Comparison of ENCODE assay signal across 9 cellular contexts in the genomic region with DNA sequence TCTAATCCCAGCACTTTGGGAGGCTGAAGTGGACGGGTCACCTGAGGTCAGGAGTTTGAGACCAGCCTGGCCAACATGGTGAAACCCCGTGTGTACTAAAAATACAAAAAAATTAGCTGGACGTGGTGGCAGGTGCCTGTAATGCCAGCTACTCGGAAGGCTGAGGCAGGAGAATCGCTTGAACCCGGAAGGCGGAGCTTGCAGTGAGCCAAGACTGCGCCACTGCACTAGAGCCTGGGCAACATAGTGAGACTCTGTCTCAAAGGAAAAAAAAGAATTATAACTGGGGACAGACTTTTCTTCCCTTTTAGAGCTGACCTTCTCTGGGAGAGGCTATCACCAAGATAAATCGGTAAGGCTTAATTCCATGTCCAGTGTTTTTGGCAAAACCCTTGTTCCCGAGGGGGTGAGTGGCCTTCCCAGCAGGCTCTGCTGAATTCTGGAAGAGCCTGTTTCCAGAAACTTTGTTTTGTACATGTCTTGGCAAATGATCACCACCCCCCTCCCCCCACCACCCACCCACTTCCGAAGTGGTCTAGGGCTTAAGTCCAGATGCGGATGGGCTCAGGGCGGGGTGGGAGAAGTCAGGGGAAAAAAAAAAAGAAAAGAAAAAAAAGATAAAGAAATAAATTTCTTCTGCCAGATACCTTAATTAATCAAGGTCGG. TPM values are rescaled to one million over a fixed set of nuclear protein-coding genes. Genes with fewer than 3 reads are reported as not detected.
DNase-seq lines count a peak whose midpoint lies in the region; ATAC-seq and TF ChIP-seq lines count a peak whose summit lies in the region.
"Had no signal": no experiment of that assay in that cellular context is flagged by ENCODE, and none has a peak within 500 bp of the region (broad histone marks: within the 10 kb centered on the region; RNA-seq: fewer than 3 reads in every experiment).

No MANE protein-coding gene starts in this region.

- no peak for ATAC-seq in HG02981 (IDR thresholded peaks at IDR 0.05; ENCODE audit: unreplicated experiment)

- no peak for TF ChIP-seq EP300 in sigmoid colon (IDR thresholded peaks at IDR 0.05)

- no peaks in the 10 kb centered on the region for H3K79me2 ChIP-seq in mammary epithelial cell (ENCODE audit: insufficient read depth, low read length)

- peak overlapping the region; percentile 51 for H3K9ac ChIP-seq in mammary epithelial cell (ENCODE audit: insufficient read depth, low read length)

- no peaks in the 10 kb centered on the region for H4K20me1 ChIP-seq in mammary epithelial cell (ENCODE audit: insufficient read depth, low read length)

- H3K27me3 ChIP-seq in A673 (replicated peaks; ENCODE audit: insufficient read depth, low read depth, low read length, poor library complexity) (no peaks in the 10 kb centered on the region), mammary epithelial cell (ENCODE audit: insufficient read depth, low read length) (no peaks in the 10 kb centered on the region), sigmoid colon (no peaks in the 10 kb centered on the region)

- POLR2A ChIA-PET in A673 (lab: Charles Lee; ENCODE audit: low non-redundant PET) = no interaction called here

- CTCF ChIA-PET in A673 (lab: Charles Lee) (no interaction called here), mammary epithelial cell (lab: Charles Lee; ENCODE audit: low non-redundant PET) (interaction anchor here (0.6 to 1.5 kb wide), 2 partner anchors 117 to 119 kb away, joined by 5 read pairs; no protein-coding TSS in a partner anchor)

- WGBS in mammary epithelial cell (ENCODE audit: low coverage, missing lambda C conversion rate) = 52% methylated on average over 9 of the region's 14 CpGs
- WGBS in sigmoid colon, 2 donors = 85% methylated on average over 14 of the region's 14 CpGs

- intact Hi-C loops in A673 (cut with micrococcal nuclease; ENCODE audit: unreplicated experiment) = loop anchor here (5.0 kb wide), 1 partner anchor 209 kb away; no protein-coding TSS in a partner anchor
- intact Hi-C loops in mammary epithelial cell (cut with micrococcal nuclease) = loop anchor here (1.0 to 5.0 kb wide), 7 partner anchors 33 to 1476 kb away; partner anchors contain the start of gene DEGS2
- intact Hi-C loops in sigmoid colon (cut with DNase I) = loop anchor here (1.0 to 5.0 kb wide), 3 partner anchors 45 to 208 kb away; no protein-coding TSS in a partner anchor
- intact Hi-C loops in posterior cingulate gyrus (cut with DNase I) = loop anchor here (1.0 kb wide), 1 partner anchor 209 kb away; no protein-coding TSS in a partner anchor

- peak overlapping the region; percentile 77 for H3K27ac ChIP-seq in A673 (ENCODE audit: low read depth, low read length, poor library complexity, severe bottlenecking)
- peak overlapping the region; percentile 87 for H3K27ac ChIP-seq in KOPT-K1 (ENCODE audit: low read depth, low read length, poor library complexity, severe bottlenecking)
- H3K27ac ChIP-seq in mammary epithelial cell (ENCODE audit: insufficient read depth, low read depth, low read length) = peak overlapping the region; percentile 66
- H3K27ac ChIP-seq in sigmoid colon = peak overlapping the region; percentile 87 to 92 (median 88)

- H3K36me3 ChIP-seq in A673 (ENCODE audit: insufficient read depth, low read length, poor library complexity, severe bottlenecking) (no peaks in the 10 kb centered on the region), KOPT-K1 (ENCODE audit: insufficient read depth, low read length) (no peaks in the 10 kb centered on the region), mammary epithelial cell (ENCODE audit: insufficient read depth, low read length) (no peaks in the 10 kb centered on the region), sigmoid colon (no peaks in the 10 kb centered on the region)

- H3K4me1 ChIP-seq in A673 (ENCODE audit: insufficient read depth, low read length, poor library complexity, severe bottlenecking) = peaks cover 14% of the 10 kb centered on the region
- H3K4me1 ChIP-seq in mammary epithelial cell (ENCODE audit: insufficient read depth, low read length) = peaks cover 13% of the 10 kb centered on the region
- peaks cover 0 to 17% (median 11%) of the 10 kb centered on the region in 4 donors for H3K4me1 ChIP-seq in sigmoid colon

- in situ Hi-C loops in mammary epithelial cell (cut with MboI; ENCODE audit: low sequenced_read_pairs in 2 of 2) = loop anchor here (10.0 to 25.0 kb wide), 2 partner anchors 129 to 207 kb away; partner anchors contain the start of gene EVL (in 2 of the 2)

- peak overlapping the region; percentile 93 for H3K4me2 ChIP-seq in mammary epithelial cell (ENCODE audit: insufficient read depth, low read depth, low read length)

- dilution Hi-C loops in mammary epithelial cell (cut with HindIII; ENCODE audit: low sequenced_read_pairs) = no loop called here

- no TSS peak for BruUV-seq in A673 (replicated peaks; lab: Mats Ljungman, UMichigan)
- BruUV-seq in mammary epithelial cell (replicated peaks; lab: Mats Ljungman, UMichigan) = no TSS peak

- H3K9me3 ChIP-seq in A673 (ENCODE audit: low read depth, low read length, poor library complexity, severe bottlenecking) (no peaks in the 10 kb centered on the region), KOPT-K1 (ENCODE audit: insufficient read depth, low read length, poor library complexity, severe bottlenecking) (no peaks in the 10 kb centered on the region), mammary epithelial cell (replicated peaks; ENCODE audit: insufficient read depth, low read length) (no peaks in the 10 kb centered on the region), sigmoid colon (no peaks in the 10 kb centered on the region)

- peak overlapping the region; percentile 51 for H3K4me3 ChIP-seq in A673 (ENCODE audit: low read depth, low read length, poor library complexity, severe bottlenecking)
- H3K4me3 ChIP-seq in mammary epithelial cell (replicated peaks in 1 of 3; ENCODE audit: insufficient read depth in 1 of 3, low read depth in 2 of 3, low read length in 3 of 3) = peak overlapping the region in 1 of 3 experiments; percentile 36
- H3K4me3 ChIP-seq in sigmoid colon = no peak overlapping the region

- TF ChIP-seq CTCF in A673 (conservative IDR thresholded peaks at IDR 0.05; ENCODE audit: low read depth, low read length) = no peak
- no peak for TF ChIP-seq CTCF in mammary epithelial cell (conservative IDR thresholded peaks at IDR 0.05 in 1 of 2, IDR thresholded peaks at IDR 0.05 in 1 of 2; ENCODE audit: extremely low read depth in 1 of 2, insufficient read depth in 1 of 2, low read depth in 1 of 2, low read length in 2 of 2)
- TF ChIP-seq CTCF in sigmoid colon (IDR thresholded peaks at IDR 0.05) = no peak

- H2AFZ ChIP-seq in mammary epithelial cell (ENCODE audit: low read depth, low read length) = peak overlapping the region; percentile 99

- no peak for TF ChIP-seq POLR2A in sigmoid colon (IDR thresholded peaks at IDR 0.05)

- DNase-seq in A673 (ENCODE audit: low spot score) = no peak
- DNase-seq in mammary epithelial cell = no peak
- DNase-seq in sigmoid colon = no peak
- no peak for DNase-seq in posterior cingulate gyrus
- no peak for DNase-seq in mucosa of gallbladder (ENCODE audit: low spot score)
- no peak for DNase-seq in SHP77 treated with DMSO at 0.1 percent for 48 hours (lab: John Stamatoyannopoulos, UW)
- DNase-seq: CD8-positive, alpha-beta T cell had no signal

RNA-seq across cellular contexts. Expression of gene DEGS2, which starts 32.3 kb away (rescaled TPM):
- total RNA-seq in A673 (2021) = 0.07 TPM in 1 of 2 replicates, not detected in the other
- total RNA-seq in mammary epithelial cell = under 1 TPM; 0.17 to 0.87 TPM
- 0.36 TPM for polyA plus RNA-seq in mammary epithelial cell
- polyA minus RNA-seq in mammary epithelial cell = not detected
- total RNA-seq in sigmoid colon = under 1 TPM; under 0.01 to 0.54 (median 0.39) TPM
- polyA plus RNA-seq in sigmoid colon = 10 to 100 TPM in 1 of 3 donors, 1 to 10 TPM in 2; 2.4 to 11.9 (median 2.8) TPM
- 149 TPM for total RNA-seq in mucosa of gallbladder

RNA-seq across cellular contexts. Expression of gene YY1, which starts 47.2 kb away (rescaled TPM):
- total RNA-seq in A673 (2021) (89.3 and 97.0 TPM in 2 replicates), mammary epithelial cell (10 to 100 TPM; 42.3 to 67.0 TPM), sigmoid colon (10 to 100 TPM; 53.9 to 61.5 (median 55.2) TPM), mucosa of gallbladder (63.8 TPM)
- polyA plus RNA-seq in mammary epithelial cell (30.3 TPM), sigmoid colon (10 to 100 TPM; 26.7 to 46.7 (median 40.2) TPM)
- polyA minus RNA-seq in mammary epithelial cell = 33.8 TPM

Comparison
In these comparisons a context has a peak if more than half of its experiments do, and no peak if none do; other contexts are left out.
1. RNA of gene DEGS2, which starts 32.3 kb away (total RNA-seq): 149 TPM in mucosa of gallbladder (single experiment); 0.17 to 0.87 TPM in mammary epithelial cell, under 0.01 to 0.54 TPM in sigmoid colon and 0.07 TPM in A673; every median in the first group is over 10 times any median in the second.
2. Peak in every context shown above with its lines, with median percentiles within 50 percentile points of each other: H3K27ac ChIP-seq.